In the genomic region with DNA sequence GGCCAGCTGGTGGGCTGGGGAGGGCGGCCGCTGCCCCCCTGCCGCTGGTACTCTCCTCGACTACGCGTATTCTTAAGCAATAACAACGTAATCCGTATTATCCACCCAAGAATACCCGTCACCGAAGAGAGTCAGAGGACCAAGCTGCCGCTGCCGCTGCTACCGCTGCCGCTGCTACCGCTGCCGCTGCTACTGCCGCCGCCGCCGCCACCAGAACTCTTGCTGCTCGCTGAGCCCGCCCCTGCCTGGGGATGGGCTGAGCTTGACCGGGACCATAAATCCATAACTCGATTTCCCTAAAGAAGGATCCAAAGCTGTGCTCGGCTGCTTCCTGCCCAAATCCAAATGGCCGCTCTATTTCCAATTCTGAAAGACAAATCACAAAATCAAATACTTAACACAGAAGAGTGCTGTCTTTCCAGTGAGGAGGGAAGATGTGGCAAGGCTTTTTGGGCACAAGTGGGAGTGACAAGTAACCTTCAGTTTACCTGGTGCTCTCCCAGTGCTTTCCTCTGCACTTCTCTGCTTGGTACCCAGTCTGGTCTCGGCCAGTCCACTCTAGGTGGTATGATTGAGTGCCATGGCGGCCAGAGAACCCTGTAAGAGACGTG, we compare ENCODE assay signal across 8 cellular contexts.
DNase-seq lines count a peak whose midpoint lies in the region; ATAC-seq and TF ChIP-seq lines count a peak whose summit lies in the region.

No MANE protein-coding gene starts in this region.

- H3K4me3 Mint-ChIP-seq in stimulated activated effector memory CD8-positive, alpha-beta T cell treated with anti-CD3 and anti-CD28 coated beads, Interleukin-12 subunit alpha, Interleukin-12 subunit beta, amount 100 ng/mL, for 72 hours: peak overlapping the region; percentile 71

- H4K20me1 ChIP-seq in hepatocyte (ENCODE audit: insufficient read depth, poor library complexity, severe bottlenecking): no peaks in the 10 kb centered on the region

- H3K27ac ChIP-seq in HUES48 (ENCODE audit: low read depth, low read length) (no peak overlapping the region), hepatocyte (no peak overlapping the region)

- H3K4me3 ChIP-seq in BJ (ENCODE audit: low read depth, low read length): peak overlapping the region; percentile 56
- H3K4me3 ChIP-seq in HUES48 (ENCODE audit: low read depth, low read length): peak overlapping the region; percentile 63
- peak overlapping the region; percentile 16 for H3K4me3 ChIP-seq in hepatocyte

- H3K4me1 ChIP-seq in HUES48 (ENCODE audit: control insufficient read depth, insufficient read depth, low read length): peaks cover 35% of the 10 kb centered on the region
- H3K4me1 ChIP-seq in hepatocyte (ENCODE audit: insufficient read depth): peaks cover 15% of the 10 kb centered on the region

- DNase-seq in BJ (ENCODE audit: low read depth): no peak
- peak in 1 of 2 donors; percentile 27 for DNase-seq in activated naive CD4-positive, alpha-beta T cell treated with anti-CD3 and anti-CD28 coated beads, Interleukin-2, amount 50 U/mL, for 72 hours (ENCODE audit: low spot score in 2 of 2)
- DNase-seq in hepatocyte (ENCODE audit: low spot score): peak; percentile 15
- peak in 1 of 2 donors; percentile 55 for DNase-seq in stimulated activated effector memory CD8-positive, alpha-beta T cell treated with anti-CD3 and anti-CD28 coated beads, Interleukin-12 subunit alpha, Interleukin-12 subunit beta, amount 100 ng/mL, for 72 hours (ENCODE audit: low spot score in 2 of 2)
- no peak for DNase-seq in middle frontal gyrus (ENCODE audit: extremely low spot score, low spot score)
- DNase-seq in GM19238 (ENCODE audit: insufficient read length, low spot score): no peak
- DNase-seq in SKM-1 (lab: John Stamatoyannopoulos, UW; ENCODE audit: unreplicated experiment): no peak

- no peaks in the 10 kb centered on the region for H3K79me2 ChIP-seq in hepatocyte

- H3K9ac ChIP-seq in HUES48 (ENCODE audit: low read depth, low read length): no peak overlapping the region

- ATAC-seq in activated naive CD4-positive, alpha-beta T cell treated with anti-CD3 and anti-CD28 coated beads, Interleukin-2, amount 50 U/mL, for 72 hours: peak; percentile 47 to 49
- ATAC-seq in stimulated activated effector memory CD8-positive, alpha-beta T cell treated with anti-CD3 and anti-CD28 coated beads, Interleukin-12 subunit alpha, Interleukin-12 subunit beta, amount 100 ng/mL, for 72 hours: peak; percentile 60

- H3K36me3 Mint-ChIP-seq in activated naive CD4-positive, alpha-beta T cell treated with anti-CD3 and anti-CD28 coated beads, Interleukin-2, amount 50 U/mL, for 72 hours: peaks cover 0 to 15% of the 10 kb centered on the region in 2 donors
- no peaks in the 10 kb centered on the region for H3K36me3 Mint-ChIP-seq in stimulated activated effector memory CD8-positive, alpha-beta T cell treated with anti-CD3 and anti-CD28 coated beads, Interleukin-12 subunit alpha, Interleukin-12 subunit beta, amount 100 ng/mL, for 72 hours

- H3K27me3 ChIP-seq in BJ (ENCODE audit: control insufficient read depth, insufficient read depth, low read length): no peaks in the 10 kb centered on the region
- peaks cover 89% of the 10 kb centered on the region for H3K27me3 ChIP-seq in HUES48 (ENCODE audit: control insufficient read depth, insufficient read depth, low read length)
- peaks cover 81% of the 10 kb centered on the region for H3K27me3 ChIP-seq in hepatocyte

- POLR2A ChIA-PET in BJ (lab: Charles Lee): no interaction called here

- no peaks in the 10 kb centered on the region for H3K9me3 ChIP-seq in HUES48 (ENCODE audit: control insufficient read depth, insufficient read depth, low read length)
- no peaks in the 10 kb centered on the region for H3K9me3 ChIP-seq in hepatocyte (ENCODE audit: low read depth)

- H3K4me1 Mint-ChIP-seq in stimulated activated effector memory CD8-positive, alpha-beta T cell treated with anti-CD3 and anti-CD28 coated beads, Interleukin-12 subunit alpha, Interleukin-12 subunit beta, amount 100 ng/mL, for 72 hours: peaks cover 35% of the 10 kb centered on the region

- 7% methylated on average over 29 of the region's 29 CpGs for WGBS in hepatocyte (ENCODE audit: low lambda C conversion rate, missing lambda C conversion rate)

- CTCF ChIA-PET in BJ (lab: Yijun Ruan, JAX): no interaction called here

- H3K36me3 ChIP-seq in BJ (ENCODE audit: control insufficient read depth, insufficient read depth, low read length): no peaks in the 10 kb centered on the region
- H3K36me3 ChIP-seq in HUES48 (ENCODE audit: control insufficient read depth, insufficient read depth, low read length): no peaks in the 10 kb centered on the region
- no peaks in the 10 kb centered on the region for H3K36me3 ChIP-seq in hepatocyte (replicated peaks; ENCODE audit: insufficient read depth, low read depth)

- no peaks in the 10 kb centered on the region for H3K9me2 ChIP-seq in hepatocyte (replicated peaks; ENCODE audit: insufficient read depth)

- no peak for TF ChIP-seq CTCF in BJ (IDR thresholded peaks at IDR 0.05; ENCODE audit: insufficient read depth, low read depth, low read length)
- no peak for TF ChIP-seq CTCF in hepatocyte (IDR thresholded peaks at IDR 0.05; ENCODE audit: poor library complexity)

- no peak overlapping the region for H2AFZ ChIP-seq in hepatocyte

- no peak overlapping the region for H3K27ac Mint-ChIP-seq in activated naive CD4-positive, alpha-beta T cell treated with anti-CD3 and anti-CD28 coated beads, Interleukin-2, amount 50 U/mL, for 72 hours
- no peak overlapping the region for H3K27ac Mint-ChIP-seq in stimulated activated effector memory CD8-positive, alpha-beta T cell treated with anti-CD3 and anti-CD28 coated beads, Interleukin-12 subunit alpha, Interleukin-12 subunit beta, amount 100 ng/mL, for 72 hours

- peak overlapping the region; percentile 90 for H3K4me2 ChIP-seq in hepatocyte

- H3K9me3 Mint-ChIP-seq in activated naive CD4-positive, alpha-beta T cell treated with anti-CD3 and anti-CD28 coated beads, Interleukin-2, amount 50 U/mL, for 72 hours: no peaks in the 10 kb centered on the region
- H3K9me3 Mint-ChIP-seq in stimulated activated effector memory CD8-positive, alpha-beta T cell treated with anti-CD3 and anti-CD28 coated beads, Interleukin-12 subunit alpha, Interleukin-12 subunit beta, amount 100 ng/mL, for 72 hours: no peaks in the 10 kb centered on the region
